In genomic region chr11:70271635-70271953, GRCh38 we compare ENCODE assay signal across 8 cellular contexts. TPM values are rescaled to one million over a fixed set of nuclear protein-coding genes. Genes with fewer than 3 reads are reported as not detected.
A peak's percentile ranks its signal among the peaks of the same experiment; 100 is the strongest.
DNase-seq lines count a peak whose midpoint lies in the region; TF ChIP-seq lines count a peak whose summit lies in the region.

No MANE protein-coding gene starts in this region.

- H3K9ac ChIP-seq in OCI-LY1 (ENCODE audit: low read length), result peak overlapping the region; percentile 77
- H3K9ac ChIP-seq in endodermal cell (ENCODE audit: extremely low read depth, low read length, poor library complexity, severe bottlenecking), result peak overlapping the region; percentile 57

- H3K27me3 ChIP-seq in OCI-LY1 (ENCODE audit: insufficient read depth, low read length) (no peaks in the 10 kb centered on the region), endodermal cell (ENCODE audit: control insufficient read depth, insufficient read depth, low read length, poor library complexity, severe bottlenecking) (no peaks in the 10 kb centered on the region)

- no peaks in the 10 kb centered on the region for H4K20me1 ChIP-seq in OCI-LY1 (ENCODE audit: insufficient read depth, low read length)

- H3K27me3 Mint-ChIP-seq in endodermal cell (ENCODE audit: insufficient read depth), result no peaks in the 10 kb centered on the region
- peaks cover 35% of the 10 kb centered on the region for H3K27me3 Mint-ChIP-seq in neural crest cell (ENCODE audit: low read depth)

- DNase-seq in endodermal cell (no peak), neural crest cell (ENCODE audit: low read depth, low spot score) (no peak), DMS153 (lab: John Stamatoyannopoulos, UW) (no peak), NCI-H1436 (lab: John Stamatoyannopoulos, UW) (no peak), epidermal melanocyte (ENCODE audit: insufficient read length, low spot score) (no peak), middle frontal gyrus (ENCODE audit: extremely low spot score, low spot score) (no peak)

- 0 out of 2 replicates have a peak, but pooled peaks cover 6% of the 10 kb centered on the region for H3K79me2 ChIP-seq in OCI-LY1 (ENCODE audit: insufficient read depth, low read length)

- peak overlapping the region; percentile 88 for H3K27ac ChIP-seq in C4-2B
- no peak overlapping the region for H3K27ac ChIP-seq in OCI-LY1 (ENCODE audit: low read depth, low read length, poor library complexity, severe bottlenecking)
- no peak overlapping the region for H3K27ac ChIP-seq in endodermal cell (ENCODE audit: low read depth, low read length)

- H3K4me3 ChIP-seq in OCI-LY1 (ENCODE audit: low read depth, low read length, poor library complexity, severe bottlenecking) (peak overlapping the region; percentile 70), endodermal cell (ENCODE audit: low read length) (peak overlapping the region; percentile 90)

- 20% methylated on average over 1 to 2 of the region's 2 CpGs for WGBS in endodermal cell (ENCODE audit: insufficient coverage in 1 of 2, insufficient read length in 1 of 2), 2 experiments

- H3K4me1 ChIP-seq in OCI-LY1 (ENCODE audit: insufficient read depth, low read length, severe bottlenecking), result peaks cover 26% of the 10 kb centered on the region
- peaks cover 2% of the 10 kb centered on the region for H3K4me1 ChIP-seq in endodermal cell (ENCODE audit: control insufficient read depth, insufficient read depth, low read length)

- H3F3A ChIP-seq in OCI-LY1 (ENCODE audit: insufficient read depth, low read length), result no peaks in the 10 kb centered on the region

- no peaks in the 10 kb centered on the region for H3K9me3 Mint-ChIP-seq in endodermal cell
- H3K9me3 Mint-ChIP-seq in neural crest cell, result no peaks in the 10 kb centered on the region

- no peaks in the 10 kb centered on the region for H3K9me2 ChIP-seq in OCI-LY1 (ENCODE audit: low read depth, low read length)

- TF ChIP-seq CTCF in C4-2B (conservative IDR thresholded peaks at IDR 0.05) (no peak), OCI-LY1 (IDR thresholded peaks at IDR 0.05; ENCODE audit: low read length) (no peak), endodermal cell (conservative IDR thresholded peaks at IDR 0.05) (no peak), neural crest cell (conservative IDR thresholded peaks at IDR 0.05) (no peak)

- H3K4me1 Mint-ChIP-seq in endodermal cell (peaks cover 33% of the 10 kb centered on the region), neural crest cell (peaks cover 35% of the 10 kb centered on the region)

- H3K4me2 ChIP-seq in OCI-LY1 (ENCODE audit: low read length), result peak overlapping the region; percentile 75

- no peak overlapping the region for H2AFZ ChIP-seq in OCI-LY1 (ENCODE audit: low read length)

- H3K36me3 Mint-ChIP-seq in endodermal cell (ENCODE audit: low read depth) (peaks cover 46% of the 10 kb centered on the region), neural crest cell (ENCODE audit: low read depth) (peaks cover 14% of the 10 kb centered on the region)

- H3K4me3 Mint-ChIP-seq in endodermal cell, result peak overlapping the region; percentile 87
- peak overlapping the region; percentile 95 for H3K4me3 Mint-ChIP-seq in neural crest cell

- H3K36me3 ChIP-seq in OCI-LY1 (ENCODE audit: insufficient read depth, low read length) (peaks cover 41% of the 10 kb centered on the region), endodermal cell (ENCODE audit: control insufficient read depth, insufficient read depth, low read length) (peaks cover 48% of the 10 kb centered on the region)

- no peaks in the 10 kb centered on the region for H3K9me3 ChIP-seq in OCI-LY1 (ENCODE audit: low read length)
- H3K9me3 ChIP-seq in endodermal cell (ENCODE audit: control insufficient read depth, low read length), result no peaks in the 10 kb centered on the region

- H3K27ac Mint-ChIP-seq in endodermal cell, result peak overlapping the region; percentile 86
- H3K27ac Mint-ChIP-seq in neural crest cell (ENCODE audit: unreplicated experiment), result peak overlapping the region; percentile 83

RNA-seq across cellular contexts. Expression of gene PPFIA1, which starts 1.1 kb away (rescaled TPM):
- total RNA-seq in endodermal cell, result 100 to 1,000 TPM; 105 to 118 TPM
- polyA plus RNA-seq in endodermal cell (2013, experiment 1 of 2), result 47.1 TPM
- polyA plus RNA-seq in endodermal cell (2013, experiment 2 of 2), result 42.1 TPM
- 54.1 and 56.4 TPM in 2 replicates for total RNA-seq in neural crest cell
